Comparison of ENCODE assay signal across 9 cellular contexts in the genomic region with DNA sequence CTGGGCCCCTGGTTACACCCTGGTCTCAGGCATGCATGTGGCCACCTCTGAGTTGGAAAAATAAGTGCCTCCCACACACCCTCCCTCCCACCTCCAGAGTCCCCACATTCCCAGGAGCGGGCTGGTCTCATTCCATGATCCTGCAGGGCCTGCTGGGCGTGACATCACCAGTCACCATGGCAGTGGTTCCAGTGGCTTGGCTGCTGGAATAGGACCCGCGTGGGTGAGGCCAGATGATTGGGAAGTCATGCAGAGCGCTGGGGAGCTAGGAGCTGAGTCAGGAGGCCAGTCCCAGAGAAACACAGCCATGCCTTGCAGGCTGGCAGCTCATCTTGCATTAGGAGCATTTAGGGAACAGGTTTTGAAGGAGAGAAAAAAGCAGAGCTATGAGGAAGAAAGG.
DNase-seq lines count a peak whose midpoint lies in the region; ATAC-seq, FAIRE-seq and TF ChIP-seq lines count a peak whose summit lies in the region.
"Had no signal": no experiment of that assay in that cellular context is flagged by ENCODE, and none has a peak within 500 bp of the region (broad histone marks: within the 10 kb centered on the region; RNA-seq: fewer than 3 reads in every experiment).

No MANE protein-coding gene starts in this region.

- no peaks in the 10 kb centered on the region for H3K9me3 ChIP-seq in skeletal muscle satellite cell (replicated peaks; ENCODE audit: low read length)

- H3K36me3 ChIP-seq in bronchial epithelial cell (ENCODE audit: control insufficient read depth, insufficient read depth, low read length) (no peaks in the 10 kb centered on the region), skeletal muscle satellite cell (ENCODE audit: insufficient read depth, low read length) (no peaks in the 10 kb centered on the region)

- ATAC-seq in HG02840 (IDR thresholded peaks at IDR 0.05; ENCODE audit: low FRiP score, unreplicated experiment) (no peak), GM19035 (IDR thresholded peaks at IDR 0.05; ENCODE audit: unreplicated experiment) (no peak), HG02938 (IDR thresholded peaks at IDR 0.05; ENCODE audit: unreplicated experiment) (no peak), HG02763 (IDR thresholded peaks at IDR 0.05; ENCODE audit: unreplicated experiment) (no peak)

- no peak overlapping the region for H3K4me3 ChIP-seq in bronchial epithelial cell (ENCODE audit: low read depth, low read length)
- no peak overlapping the region for H3K4me3 ChIP-seq in skeletal muscle satellite cell (ENCODE audit: low read length)

- peak overlapping the region; percentile 42 for H3K4me2 ChIP-seq in skeletal muscle satellite cell (ENCODE audit: low read length)

- H3K27me3 ChIP-seq in bronchial epithelial cell (ENCODE audit: control insufficient read depth, insufficient read depth, low read length) (no peaks in the 10 kb centered on the region), skeletal muscle satellite cell (ENCODE audit: control insufficient read depth, insufficient read depth, low read length) (no peaks in the 10 kb centered on the region)

- no peak for TF ChIP-seq CTCF in bronchial epithelial cell (IDR thresholded peaks at IDR 0.05; ENCODE audit: insufficient read depth, low read length, severe bottlenecking)

- DNase-seq in GOT3 (lab: John Stamatoyannopoulos, UW) (peak; percentile 56), bronchial epithelial cell (ENCODE audit: low read depth) (peak; percentile 27), iPS-NIHi11 (ENCODE audit: low spot score) (peak; percentile 69)
- DNase-seq: Kasumi-1 had no signal

- H3K9ac ChIP-seq in skeletal muscle satellite cell (ENCODE audit: low read depth, low read length): peak overlapping the region; percentile 66

- H3K4me1 ChIP-seq in skeletal muscle satellite cell (ENCODE audit: control insufficient read depth, insufficient read depth, low read length): peaks cover 19% of the 10 kb centered on the region

- no peak for FAIRE-seq in bronchial epithelial cell (lab: Jason Lieb, UNC)
